Comparison of ENCODE assay signal across 6 cellular contexts in the genomic region with DNA sequence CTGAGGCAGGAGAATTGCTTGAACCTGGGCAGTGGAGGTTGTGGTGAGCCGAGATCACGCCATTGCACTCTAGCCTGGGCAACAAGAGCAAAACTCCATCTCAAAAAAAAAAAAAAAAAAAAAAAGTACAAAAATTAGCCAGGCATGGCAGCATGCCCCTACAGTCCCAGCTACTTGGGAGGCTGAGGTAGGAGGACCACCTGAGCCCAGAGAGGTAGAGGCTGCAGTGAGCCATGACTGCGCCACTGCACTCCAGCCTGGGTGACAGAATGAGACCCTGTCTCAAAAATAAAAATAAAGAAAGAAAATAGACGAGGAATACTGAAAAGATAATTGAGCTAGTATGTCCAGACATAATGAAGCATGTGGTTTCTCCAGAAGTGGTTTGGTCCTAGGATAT. TPM values are rescaled to one million over a fixed set of nuclear protein-coding genes. Genes with fewer than 3 reads are reported as not detected.
DNase-seq lines count a peak whose midpoint lies in the region; ATAC-seq, FAIRE-seq and TF ChIP-seq lines count a peak whose summit lies in the region.
"Not testable (repeated sequence)": the region's sequence is repeated elsewhere in the genome, so short reads cannot be mapped to it uniquely, and the experiment has no call there.

No MANE protein-coding gene starts in this region.

- H3K9me3 ChIP-seq in A549; HEK293 (ENCODE audit: control insufficient read depth, insufficient read depth, low read depth, low read length); SK-N-MC (ENCODE audit: low read depth, low read length); endodermal cell (ENCODE audit: control insufficient read depth, low read length); osteoblast (ENCODE audit: low read depth, low read length): not testable (repeated sequence)

- ATAC-seq in A549: not testable (repeated sequence)

- H3K27ac Mint-ChIP-seq in activated T-helper 1 cell treated with anti-CD3 and anti-CD28 coated beads, Interleukin-12 subunit alpha, Interleukin-12 subunit beta, Interleukin-2, Interleukin-4 antibody, amounts not matched to agents 30 ng/mL and 10 ng/mL and 1 ng/mL, durations not matched to agents 14 hours and 24 hours and 36 hours; endodermal cell: not testable (repeated sequence)

- not testable (repeated sequence) for H3K9me3 Mint-ChIP-seq in activated T-helper 1 cell treated with anti-CD3 and anti-CD28 coated beads, Interleukin-12 subunit alpha, Interleukin-12 subunit beta, Interleukin-2, Interleukin-4 antibody, amounts not matched to agents 30 ng/mL and 10 ng/mL and 1 ng/mL, durations not matched to agents 14 hours and 24 hours and 36 hours; endodermal cell

- not testable (repeated sequence) for H3K27me3 Mint-ChIP-seq in activated T-helper 1 cell treated with anti-CD3 and anti-CD28 coated beads, Interleukin-12 subunit alpha, Interleukin-12 subunit beta, Interleukin-2, Interleukin-4 antibody, amounts not matched to agents 30 ng/mL and 10 ng/mL and 1 ng/mL, durations not matched to agents 14 hours and 24 hours and 36 hours (ENCODE audit: insufficient read depth); endodermal cell (ENCODE audit: insufficient read depth)

- TF ChIP-seq EP300 in A549 (IDR thresholded peaks at IDR 0.05): not testable (repeated sequence)

- H3K4me1 Mint-ChIP-seq in activated T-helper 1 cell treated with anti-CD3 and anti-CD28 coated beads, Interleukin-12 subunit alpha, Interleukin-12 subunit beta, Interleukin-2, Interleukin-4 antibody, amounts not matched to agents 30 ng/mL and 10 ng/mL and 1 ng/mL, durations not matched to agents 14 hours and 24 hours and 36 hours (ENCODE audit: low read depth): peaks cover 58% of the 10 kb centered on the region
- peaks cover 52% of the 10 kb centered on the region for H3K4me1 Mint-ChIP-seq in endodermal cell

- H3K4me1 ChIP-seq in A549 (peaks cover 62% of the 10 kb centered on the region), endodermal cell (ENCODE audit: control insufficient read depth, insufficient read depth, low read length) (peaks cover 16% of the 10 kb centered on the region), osteoblast (ENCODE audit: insufficient read depth, low read length) (peaks cover 10% of the 10 kb centered on the region)
- H3K4me1 ChIP-seq in HEK293 (ENCODE audit: control insufficient read depth, insufficient read depth, low read length): not testable (repeated sequence)

- peak overlapping the region; percentile 76 for H3K4me3 ChIP-seq in A549
- not testable (repeated sequence) for H3K4me3 ChIP-seq in HEK293 (ENCODE audit: low read depth, low read length); osteoblast (ENCODE audit: insufficient read depth, low read length)
- peak overlapping the region; percentile 100 for H3K4me3 ChIP-seq in SK-N-MC
- H3K4me3 ChIP-seq in endodermal cell (ENCODE audit: low read length): peak overlapping the region; percentile 92

- peaks cover 59% of the 10 kb centered on the region for H3K79me2 ChIP-seq in osteoblast (ENCODE audit: insufficient read depth, low read length)

- CTCF ChIA-PET in A549 (lab: Yijun Ruan, JAX): interaction anchor here (0.7 to 2.5 kb wide), 7 partner anchors 11 to 56 kb away, joined by 3 to 29 read pairs (median 3); no protein-coding TSS in a partner anchor
- CTCF ChIA-PET in HEK293 (lab: Yijun Ruan, JAX): interaction anchor here (0.7 to 4.6 kb wide), 3 partner anchors 25 to 348 kb away, joined by 3 to 30 read pairs (median 6); no protein-coding TSS in a partner anchor

- peak overlapping the region; percentile 85 for H3K4me2 ChIP-seq in A549
- peak overlapping the region; percentile 66 for H3K4me2 ChIP-seq in osteoblast (ENCODE audit: insufficient read depth, low read length)

- H4K20me1 ChIP-seq in osteoblast (ENCODE audit: insufficient read depth, low read length): peaks cover 33% of the 10 kb centered on the region

- H3K4me3 Mint-ChIP-seq in activated T-helper 1 cell treated with anti-CD3 and anti-CD28 coated beads, Interleukin-12 subunit alpha, Interleukin-12 subunit beta, Interleukin-2, Interleukin-4 antibody, amounts not matched to agents 30 ng/mL and 10 ng/mL and 1 ng/mL, durations not matched to agents 14 hours and 24 hours and 36 hours: peak overlapping the region; percentile 98
- H3K4me3 Mint-ChIP-seq in endodermal cell: not testable (repeated sequence)

- H3K27me3 ChIP-seq in endodermal cell (ENCODE audit: control insufficient read depth, insufficient read depth, low read length, poor library complexity, severe bottlenecking); osteoblast (ENCODE audit: insufficient read depth, low read length): not testable (repeated sequence)

- not testable (repeated sequence) for TF ChIP-seq CTCF in A549 (IDR thresholded peaks at IDR 0.05); HEK293 (tag by site-specific recombination; IDR thresholded peaks at IDR 0.05); endodermal cell (conservative IDR thresholded peaks at IDR 0.05); osteoblast (IDR thresholded peaks at IDR 0.05; ENCODE audit: extremely low read depth, low read depth, low read length)

- POLR2A ChIA-PET in A549 (lab: Yijun Ruan, JAX): interaction anchor here (0.6 to 2.6 kb wide), 2 partner anchors 22 to 32 kb away, joined by 3 to 9 read pairs; partner anchors contain the start of gene AKR1A1
- POLR2A ChIA-PET in HEK293 (lab: Yijun Ruan, JAX): interaction anchor here (0.7 to 1.6 kb wide), 5 partner anchors 18 to 179 kb away, joined by 5 to 8 read pairs (median 6); partner anchors contain the start of genes AKR1A1, CCDC163, MMACHC and NASP

- H2AFZ ChIP-seq in osteoblast (ENCODE audit: low read length): not testable (repeated sequence)

- intact Hi-C loops in activated T-helper 1 cell treated with anti-CD3 and anti-CD28 coated beads, Interleukin-12 subunit alpha, Interleukin-12 subunit beta, Interleukin-2, Interleukin-4 antibody, amounts not matched to agents 30 ng/mL and 10 ng/mL and 1 ng/mL, durations not matched to agents 14 hours and 24 hours and 36 hours (cut with micrococcal nuclease): not testable (repeated sequence)

- not testable (repeated sequence) for TF ChIP-seq RAD21 in A549 (conservative IDR thresholded peaks at IDR 0.05 in 1 of 2, IDR thresholded peaks at IDR 0.05 in 1 of 2)

- DNase-seq in A549 (ENCODE audit: low read depth in 1 of 2, low spot score in 1 of 2); SK-N-MC (ENCODE audit: low read depth, low spot score); activated T-helper 1 cell treated with anti-CD3 and anti-CD28 coated beads, Interleukin-12 subunit alpha, Interleukin-12 subunit beta, Interleukin-2, Interleukin-4 antibody, amounts not matched to agents 30 ng/mL and 10 ng/mL and 1 ng/mL, durations not matched to agents 14 hours and 24 hours and 36 hours (ENCODE audit: low spot score); endodermal cell; osteoblast (ENCODE audit: insufficient read length, low spot score, missing footprints): not testable (repeated sequence)

- not testable (repeated sequence) for TF ChIP-seq POLR2A in A549 (IDR thresholded peaks at IDR 0.05; ENCODE audit: low read length)

- H3K27ac ChIP-seq in A549; HEK293 (ENCODE audit: extremely low read depth, low read depth, low read length); SK-N-MC; endodermal cell (ENCODE audit: low read depth, low read length); osteoblast (ENCODE audit: low read depth, low read length): not testable (repeated sequence)

- WGBS in A549 (ENCODE audit: missing lambda C conversion rate): 58% methylated on average over 4 of the region's 4 CpGs
- 80% methylated on average over 2 of the region's 4 CpGs; no CpG with 5 or more reads in 1 of the 2 experiments for WGBS in endodermal cell (ENCODE audit: insufficient coverage in 1 of 2, insufficient read length in 1 of 2), 2 experiments

- H3K36me3 Mint-ChIP-seq in activated T-helper 1 cell treated with anti-CD3 and anti-CD28 coated beads, Interleukin-12 subunit alpha, Interleukin-12 subunit beta, Interleukin-2, Interleukin-4 antibody, amounts not matched to agents 30 ng/mL and 10 ng/mL and 1 ng/mL, durations not matched to agents 14 hours and 24 hours and 36 hours (ENCODE audit: low read depth): peaks cover 48% of the 10 kb centered on the region
- peaks cover 49% of the 10 kb centered on the region for H3K36me3 Mint-ChIP-seq in endodermal cell (ENCODE audit: low read depth)

- H3K36me3 ChIP-seq in HEK293 (ENCODE audit: control insufficient read depth in 2 of 2, insufficient read depth in 1 of 2, low read length in 2 of 2) (peaks cover 30 to 61% of the 10 kb centered on the region in 2 experiments), SK-N-MC (ENCODE audit: insufficient read depth, low read length) (peaks cover 55% of the 10 kb centered on the region), endodermal cell (ENCODE audit: control insufficient read depth, insufficient read depth, low read length) (peaks cover 49% of the 10 kb centered on the region), osteoblast (ENCODE audit: insufficient read depth, low read length) (peaks cover 43% of the 10 kb centered on the region)

- H3K9ac ChIP-seq in SK-N-MC (ENCODE audit: insufficient read length); endodermal cell (ENCODE audit: extremely low read depth, low read length, poor library complexity, severe bottlenecking): not testable (repeated sequence)

- FAIRE-seq in A549 (lab: Jason Lieb, UNC): not testable (repeated sequence)

RNA-seq across cellular contexts. Expression of gene PRDX1, which starts 3.3 kb away (rescaled TPM):
- polyA plus RNA-seq in A549 (2011; rRNA removed): 2,329 and 2,391 TPM in 2 replicates
- 1,294 and 1,330 TPM in 2 replicates for polyA plus RNA-seq in A549 (2012; cell fraction: cytosol; rRNA removed)
- polyA plus RNA-seq in A549 (2012; cell fraction: nucleus; rRNA removed): 406 and 749 TPM in 2 replicates
- 2,513 to 2,709 TPM (median 2,555 TPM) in 3 replicates for polyA plus RNA-seq in A549 (2017; fragmentation: RNase III; extraction: RNeasy Plus Mini Kit Qiagen cat#74134 plus additional on column Dnase treatment)
- 487 and 549 TPM in 2 replicates for polyA minus RNA-seq in A549 (2011; rRNA and poly(A)+ RNA removed)
- 635 and 655 TPM in 2 replicates for total RNA-seq in activated T-helper 1 cell treated with anti-CD3 and anti-CD28 coated beads, Interleukin-12 subunit alpha, Interleukin-12 subunit beta, Interleukin-2, Interleukin-4 antibody, amounts not matched to agents 30 ng/mL and 10 ng/mL and 1 ng/mL, durations not matched to agents 14 hours and 24 hours and 36 hours
- total RNA-seq in endodermal cell: 100 to 1,000 TPM; 872 to 949 TPM
- polyA plus RNA-seq in endodermal cell (2013, experiment 1 of 2): 677 TPM
- 633 TPM for polyA plus RNA-seq in endodermal cell (2013, experiment 2 of 2)
- 249 and 260 TPM in 2 replicates for total RNA-seq in osteoblast

RNA-seq across cellular contexts. Expression of gene MMACHC, which starts 18.3 kb away (rescaled TPM):
- polyA plus RNA-seq in A549 (2011; rRNA removed): 2.3 and 2.7 TPM in 2 replicates
- 1.3 and 1.4 TPM in 2 replicates for polyA plus RNA-seq in A549 (2012; cell fraction: cytosol; rRNA removed)
- 1.5 and 1.7 TPM in 2 replicates for polyA plus RNA-seq in A549 (2012; cell fraction: nucleus; rRNA removed)
- 3.0 to 4.0 TPM (median 3.6 TPM) in 3 replicates for polyA plus RNA-seq in A549 (2017; fragmentation: RNase III; extraction: RNeasy Plus Mini Kit Qiagen cat#74134 plus additional on column Dnase treatment)
- polyA minus RNA-seq in A549 (2011; rRNA and poly(A)+ RNA removed): 10.8 and 15.0 TPM in 2 replicates
- 10.4 and 10.6 TPM in 2 replicates for total RNA-seq in activated T-helper 1 cell treated with anti-CD3 and anti-CD28 coated beads, Interleukin-12 subunit alpha, Interleukin-12 subunit beta, Interleukin-2, Interleukin-4 antibody, amounts not matched to agents 30 ng/mL and 10 ng/mL and 1 ng/mL, durations not matched to agents 14 hours and 24 hours and 36 hours
- 1 to 10 TPM; 7.1 to 7.7 TPM for total RNA-seq in endodermal cell
- polyA plus RNA-seq in endodermal cell (2013, experiment 1 of 2): 7.2 TPM
- 6.1 TPM for polyA plus RNA-seq in endodermal cell (2013, experiment 2 of 2)
- 2.9 TPM in 2 replicates for total RNA-seq in osteoblast

RNA-seq across cellular contexts. Expression of gene CCDC163, which starts 18.5 kb away (rescaled TPM):
- 4.0 and 5.3 TPM in 2 replicates for polyA plus RNA-seq in A549 (2011; rRNA removed)
- 1.8 and 2.0 TPM in 2 replicates for polyA plus RNA-seq in A549 (2012; cell fraction: cytosol; rRNA removed)
- 3.0 and 4.2 TPM in 2 replicates for polyA plus RNA-seq in A549 (2012; cell fraction: nucleus; rRNA removed)
- 1.8 to 2.6 TPM (median 2.4 TPM) in 3 replicates for polyA plus RNA-seq in A549 (2017; fragmentation: RNase III; extraction: RNeasy Plus Mini Kit Qiagen cat#74134 plus additional on column Dnase treatment)
- 2.9 and 3.4 TPM in 2 replicates for polyA minus RNA-seq in A549 (2011; rRNA and poly(A)+ RNA removed)
- total RNA-seq in activated T-helper 1 cell treated with anti-CD3 and anti-CD28 coated beads, Interleukin-12 subunit alpha, Interleukin-12 subunit beta, Interleukin-2, Interleukin-4 antibody, amounts not matched to agents 30 ng/mL and 10 ng/mL and 1 ng/mL, durations not matched to agents 14 hours and 24 hours and 36 hours: 3.5 and 4.5 TPM in 2 replicates
- 1 to 10 TPM; 2.8 to 8.3 TPM for total RNA-seq in endodermal cell
- polyA plus RNA-seq in endodermal cell (2013, experiment 1 of 2): 2.7 TPM
- 2.3 TPM for polyA plus RNA-seq in endodermal cell (2013, experiment 2 of 2)
- total RNA-seq in osteoblast: 1.8 TPM in 2 replicates

RNA-seq across cellular contexts. Expression of gene TESK2, which starts 27.4 kb away (rescaled TPM):
- polyA plus RNA-seq in A549 (2011; rRNA removed) (0.48 and 0.58 TPM in 2 replicates), A549 (2017; fragmentation: RNase III; extraction: RNeasy Plus Mini Kit Qiagen cat#74134 plus additional on column Dnase treatment) (0.22 to 0.28 TPM (median 0.26 TPM) in 3 replicates)
- 0.26 and 0.27 TPM in 2 replicates for polyA plus RNA-seq in A549 (2012; cell fraction: cytosol; rRNA removed)
- 0.49 and 0.53 TPM in 2 replicates for polyA plus RNA-seq in A549 (2012; cell fraction: nucleus; rRNA removed)
- polyA minus RNA-seq in A549 (2011; rRNA and poly(A)+ RNA removed): 0.49 and 0.58 TPM in 2 replicates
- 1.4 and 1.6 TPM in 2 replicates for total RNA-seq in activated T-helper 1 cell treated with anti-CD3 and anti-CD28 coated beads, Interleukin-12 subunit alpha, Interleukin-12 subunit beta, Interleukin-2, Interleukin-4 antibody, amounts not matched to agents 30 ng/mL and 10 ng/mL and 1 ng/mL, durations not matched to agents 14 hours and 24 hours and 36 hours
- total RNA-seq in endodermal cell (10 to 100 TPM in 1 of 2 donors, 1 to 10 TPM in 1; 9.7 to 10.3 TPM), osteoblast (5.4 and 6.2 TPM in 2 replicates)
- 3.1 TPM for polyA plus RNA-seq in endodermal cell (2013, experiment 1 of 2)
- 2.9 TPM for polyA plus RNA-seq in endodermal cell (2013, experiment 2 of 2)

RNA-seq across cellular contexts. Expression of gene AKR1A1, which starts 32.3 kb away (rescaled TPM):
- polyA plus RNA-seq in A549 (2011; rRNA removed) (110 and 139 TPM in 2 replicates), A549 (2017; fragmentation: RNase III; extraction: RNeasy Plus Mini Kit Qiagen cat#74134 plus additional on column Dnase treatment) (77.3 to 92.8 TPM (median 89.0 TPM) in 3 replicates)
- polyA plus RNA-seq in A549 (2012; cell fraction: cytosol; rRNA removed): 116 and 122 TPM in 2 replicates
- polyA plus RNA-seq in A549 (2012; cell fraction: nucleus; rRNA removed): 105 and 119 TPM in 2 replicates
- 110 and 117 TPM in 2 replicates for polyA minus RNA-seq in A549 (2011; rRNA and poly(A)+ RNA removed)
- total RNA-seq in activated T-helper 1 cell treated with anti-CD3 and anti-CD28 coated beads, Interleukin-12 subunit alpha, Interleukin-12 subunit beta, Interleukin-2, Interleukin-4 antibody, amounts not matched to agents 30 ng/mL and 10 ng/mL and 1 ng/mL, durations not matched to agents 14 hours and 24 hours and 36 hours: 192 and 194 TPM in 2 replicates
- total RNA-seq in endodermal cell (100 to 1,000 TPM; 200 to 239 TPM), osteoblast (129 and 136 TPM in 2 replicates)
- polyA plus RNA-seq in endodermal cell (2013, experiment 1 of 2): 176 TPM
- polyA plus RNA-seq in endodermal cell (2013, experiment 2 of 2): 157 TPM
